13 cellular contexts compared by ENCODE assay signal in the genomic region with DNA sequence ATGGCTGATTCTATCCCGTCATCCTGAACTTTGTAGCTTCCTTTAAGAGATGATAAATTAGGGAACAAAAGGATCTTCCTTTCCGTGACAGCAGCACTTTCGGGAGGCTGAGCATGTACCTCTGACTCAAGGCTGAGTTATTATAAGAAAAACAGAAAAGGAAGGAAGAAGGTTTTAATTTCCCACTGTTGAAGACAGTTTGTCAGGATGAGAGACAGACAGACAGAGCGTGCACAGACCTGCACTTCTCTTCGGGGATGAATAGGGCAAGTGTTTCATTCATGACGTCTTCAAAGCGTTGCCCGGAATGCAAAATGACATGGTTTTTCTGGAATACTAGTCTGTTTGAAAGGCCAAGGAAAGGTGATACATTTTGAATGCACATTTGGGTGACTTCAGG.
DNase-seq lines count a peak whose midpoint lies in the region; ATAC-seq, FAIRE-seq and TF ChIP-seq lines count a peak whose summit lies in the region.
"Had no signal": no experiment of that assay in that cellular context is flagged by ENCODE, and none has a peak within 500 bp of the region (broad histone marks: within the 10 kb centered on the region; RNA-seq: fewer than 3 reads in every experiment).

No MANE protein-coding gene starts in this region.

- H3K4me1 ChIP-seq in astrocyte (ENCODE audit: insufficient read depth, low read length) (peaks cover 24% of the 10 kb centered on the region), prostate gland (replicated peaks) (no peaks in the 10 kb centered on the region), thyroid gland (no peaks in the 10 kb centered on the region)

- no peak for ATAC-seq in HG02571 (IDR thresholded peaks at IDR 0.05; ENCODE audit: unreplicated experiment)
- ATAC-seq in GM19467 (IDR thresholded peaks at IDR 0.05; ENCODE audit: unreplicated experiment), result no peak

- no peak for TF ChIP-seq POLR2A in prostate gland (IDR thresholded peaks at IDR 0.05)
- TF ChIP-seq POLR2A in thyroid gland (IDR thresholded peaks at IDR 0.05), result no peak

- no peaks in the 10 kb centered on the region for H3K79me2 ChIP-seq in astrocyte (ENCODE audit: insufficient read depth, low read length)

- 24% methylated on average over 8 of the region's 8 CpGs for WGBS in prostate gland
- WGBS in thyroid gland, 2 donors, result 61 to 70% methylated on average over 8 of the region's 8 CpGs

- H3K9me3 ChIP-seq in astrocyte (ENCODE audit: insufficient read depth, low read depth, low read length) (no peaks in the 10 kb centered on the region), prostate gland (no peaks in the 10 kb centered on the region), thyroid gland (no peaks in the 10 kb centered on the region)

- H3K4me3 ChIP-seq in astrocyte (ENCODE audit: insufficient read depth, low read depth, low read length) (no peak overlapping the region), prostate gland (no peak overlapping the region), thyroid gland (replicated peaks in 1 of 3) (no peak overlapping the region)
- H3K4me3 ChIP-seq: skin epidermis had no signal

- FAIRE-seq in astrocyte (lab: Jason Lieb, UNC), result peak; percentile 65

- peak overlapping the region; percentile 97 for H3K27ac Mint-ChIP-seq in astrocyte (ENCODE audit: unreplicated experiment)
- H3K27ac Mint-ChIP-seq: B cell had no signal

- no peaks in the 10 kb centered on the region for H3K36me3 Mint-ChIP-seq in astrocyte (ENCODE audit: low read depth, unreplicated experiment)

- peaks cover 31% of the 10 kb centered on the region for H3K4me1 Mint-ChIP-seq in astrocyte (ENCODE audit: low read depth, unreplicated experiment)
- H3K4me1 Mint-ChIP-seq: B cell had no signal

- peak overlapping the region; percentile 66 for H3K4me2 ChIP-seq in astrocyte (ENCODE audit: low read length)

- H3K4me3 Mint-ChIP-seq in astrocyte (ENCODE audit: unreplicated experiment), result no peak overlapping the region
- H3K4me3 Mint-ChIP-seq: B cell had no signal

- TF ChIP-seq CTCF in astrocyte (IDR thresholded peaks at IDR 0.05; ENCODE audit: insufficient read depth, low read depth, low read length) (no peak), prostate gland (IDR thresholded peaks at IDR 0.05) (no peak), thyroid gland (IDR thresholded peaks at IDR 0.05) (no peak)

- H3K27me3 Mint-ChIP-seq in astrocyte (ENCODE audit: low read depth, unreplicated experiment), result no peaks in the 10 kb centered on the region
- H3K27me3 Mint-ChIP-seq: B cell had no signal

- no peaks in the 10 kb centered on the region for H3K36me3 ChIP-seq in astrocyte (ENCODE audit: insufficient read depth, low read length)
- H3K36me3 ChIP-seq in prostate gland, result no peaks in the 10 kb centered on the region
- H3K36me3 ChIP-seq in thyroid gland, result no peaks in the 10 kb centered on the region

- H3K9me3 Mint-ChIP-seq in astrocyte (ENCODE audit: unreplicated experiment), result peaks cover 3% of the 10 kb centered on the region

- intact Hi-C loops in prostate gland (cut with DNase I), result no loop called here
- intact Hi-C loops in thyroid gland (cut with DNase I), result no loop called here

- peak overlapping the region; percentile 67 for H3K9ac ChIP-seq in astrocyte (ENCODE audit: low read length)

- H4K20me1 ChIP-seq in astrocyte (ENCODE audit: insufficient read depth, low read length), result no peaks in the 10 kb centered on the region

- DNase-seq in ELR (ENCODE audit: low read depth) (peak; percentile 63), astrocyte (ENCODE audit: low read depth) (peak; percentile 80), globus pallidus (ENCODE audit: low spot score) (peak; percentile 5), prostate gland (ENCODE audit: low spot score) (peak; percentile 20), substantia nigra (lab: John Stamatoyannopoulos, UW) (no peak), thyroid gland (no peak)
- DNase-seq: activated CD8-positive, alpha-beta memory T cell treated with anti-CD3 and anti-CD28 coated beads, Interleukin-2, amount 50 U/mL, for 48 hours; activated naive CD4-positive, alpha-beta T cell treated with anti-CD3 and anti-CD28 coated beads, Interleukin-2, amount 50 U/mL, for 16 hours; NCI-H446 treated with DMSO at 0.1 percent for 48 hours had no signal

- H3K27ac ChIP-seq in astrocyte (ENCODE audit: low read depth, low read length), result peak overlapping the region; percentile 83
- H3K27ac ChIP-seq in prostate gland, result no peak overlapping the region
- H3K27ac ChIP-seq in substantia nigra (ENCODE audit: low read depth, low read length, poor library complexity, severe bottlenecking), result no peak overlapping the region
- H3K27ac ChIP-seq in thyroid gland, result no peak overlapping the region
- H3K27ac ChIP-seq: skin epidermis had no signal

- H3K27me3 ChIP-seq in astrocyte (ENCODE audit: insufficient read depth, low read length) (no peaks in the 10 kb centered on the region), prostate gland (replicated peaks; ENCODE audit: insufficient read depth) (no peaks in the 10 kb centered on the region), thyroid gland (no peaks in the 10 kb centered on the region)

- no peak overlapping the region for H2AFZ ChIP-seq in astrocyte (ENCODE audit: low read depth, low read length)

Comparison
In these comparisons a context has a peak if more than half of its experiments do, and no peak if none do; other contexts are left out.
1. DNase-seq: peak in ELR (single experiment), astrocyte (single experiment), globus pallidus (single experiment) and prostate gland (single experiment); none in substantia nigra (0 of 49) and thyroid gland (0 of 2).